29 cellular contexts compared by ENCODE assay signal in the genomic region with DNA sequence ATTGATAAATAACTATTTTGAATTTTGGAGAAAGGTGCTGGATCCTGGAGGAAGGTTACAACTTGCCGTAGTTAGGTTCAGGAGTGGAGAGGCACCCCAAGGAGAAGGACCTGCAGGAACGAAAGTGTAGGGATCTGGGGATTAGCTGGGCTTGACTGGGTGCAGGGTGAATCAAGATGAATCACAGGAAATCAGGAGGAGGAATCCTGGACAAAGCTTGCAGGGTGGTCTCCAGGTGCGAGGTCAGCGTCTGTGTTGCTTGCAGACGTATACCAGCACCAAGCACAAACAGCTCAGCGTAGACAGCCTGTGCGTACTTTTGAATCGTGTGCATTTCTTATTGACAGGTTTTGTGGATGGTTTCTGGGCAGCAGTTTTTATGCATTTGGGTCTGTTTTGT.
DNase-seq lines count a peak whose midpoint lies in the region; ATAC-seq, FAIRE-seq and TF ChIP-seq lines count a peak whose summit lies in the region.
"Had no signal": no experiment of that assay in that cellular context is flagged by ENCODE, and none has a peak within 500 bp of the region (broad histone marks: within the 10 kb centered on the region; RNA-seq: fewer than 3 reads in every experiment).

No MANE protein-coding gene starts in this region.

- TF ChIP-seq RAD21 in A549 (conservative IDR thresholded peaks at IDR 0.05 in 1 of 2, IDR thresholded peaks at IDR 0.05 in 1 of 2) = no peak

- no peak for FAIRE-seq in A549 (lab: Jason Lieb, UNC)
- FAIRE-seq: endothelial cell of umbilical vein had no signal

- no peaks in the 10 kb centered on the region for H3K9me3 Mint-ChIP-seq in activated T-helper 1 cell treated with anti-CD3 and anti-CD28 coated beads, Interleukin-12 subunit alpha, Interleukin-12 subunit beta, Interleukin-2, Interleukin-4 antibody, amounts not matched to agents 30 ng/mL and 10 ng/mL and 1 ng/mL, durations not matched to agents 14 hours and 24 hours and 36 hours
- H3K9me3 Mint-ChIP-seq: stimulated activated naive B cell treated with anti-CD40 and anti-IgM and Interleukin-4, amounts not matched to agents 10 μg/mL and 1 μg/mL and 100 μg/mL, for 72 hours had no signal

- peak overlapping the region; percentile 32 for H3K4me2 ChIP-seq in A549
- H3K4me2 ChIP-seq: BLaER1 treated with 17β-estradiol and CSF1 and Interleukin-3, amounts not matched to agents 10 nM and 100 nM had no signal

- no peak overlapping the region for H3K4me3 Mint-ChIP-seq in activated T-helper 1 cell treated with anti-CD3 and anti-CD28 coated beads, Interleukin-12 subunit alpha, Interleukin-12 subunit beta, Interleukin-2, Interleukin-4 antibody, amounts not matched to agents 30 ng/mL and 10 ng/mL and 1 ng/mL, durations not matched to agents 14 hours and 24 hours and 36 hours
- H3K4me3 Mint-ChIP-seq: stimulated activated naive B cell treated with anti-CD40 and anti-IgM and Interleukin-4, amounts not matched to agents 10 μg/mL and 1 μg/mL and 100 μg/mL, for 72 hours had no signal

- H3K4me3 ChIP-seq in A549 = no peak overlapping the region
- H3K4me3 ChIP-seq: BLaER1 treated with 17β-estradiol and CSF1 and Interleukin-3, amounts not matched to agents 10 nM and 100 nM; heart left ventricle; right atrium auricular region; suprapubic skin had no signal

- TF ChIP-seq POLR2A in A549 (IDR thresholded peaks at IDR 0.05; ENCODE audit: low read length) = no peak

- 79% methylated on average over 8 of the region's 8 CpGs for WGBS in A549 (ENCODE audit: missing lambda C conversion rate)

- no peaks in the 10 kb centered on the region for H3K27me3 Mint-ChIP-seq in activated T-helper 1 cell treated with anti-CD3 and anti-CD28 coated beads, Interleukin-12 subunit alpha, Interleukin-12 subunit beta, Interleukin-2, Interleukin-4 antibody, amounts not matched to agents 30 ng/mL and 10 ng/mL and 1 ng/mL, durations not matched to agents 14 hours and 24 hours and 36 hours (ENCODE audit: insufficient read depth)
- H3K27me3 Mint-ChIP-seq: stimulated activated naive B cell treated with anti-CD40 and anti-IgM and Interleukin-4, amounts not matched to agents 10 μg/mL and 1 μg/mL and 100 μg/mL, for 72 hours had no signal

- H3K27ac ChIP-seq in A549 = peak overlapping the region; percentile 32 to 62; a peak in 4 of 6 replicates
- H3K27ac ChIP-seq: heart left ventricle, HL-60, right atrium auricular region, suprapubic skin had no signal

- no peak for TF ChIP-seq CTCF in A549 (IDR thresholded peaks at IDR 0.05)

- DNase-seq in A549 (ENCODE audit: low read depth in 1 of 2, low spot score in 1 of 2) = peak in 1 of 2 experiments; percentile 12
- DNase-seq in HK-2 (ENCODE audit: unreplicated experiment) = peak; percentile 8
- no peak for DNase-seq in activated T-helper 1 cell treated with anti-CD3 and anti-CD28 coated beads, Interleukin-12 subunit alpha, Interleukin-12 subunit beta, Interleukin-2, Interleukin-4 antibody, amounts not matched to agents 30 ng/mL and 10 ng/mL and 1 ng/mL, durations not matched to agents 14 hours and 24 hours and 36 hours (ENCODE audit: low spot score)
- peak; percentile 73 for DNase-seq in islet precursor cell
- no peak for DNase-seq in activated CD4-positive, alpha-beta T cell treated with anti-CD3 and anti-CD28 coated beads for 4 hours
- no peak for DNase-seq in activated effector memory CD4-positive, alpha-beta T cell treated with anti-CD3 and anti-CD28 coated beads, Interleukin-2, amount 50 U/mL, for 16 hours
- no peak for DNase-seq in Right ventricle myocardium superior
- DNase-seq: activated CD4-positive, alpha-beta T cell treated with anti-CD3 and anti-CD28 coated beads, Interleukin-2, amount 50 U/mL, for 48 hours; activated CD4-positive, CD25-positive, alpha-beta regulatory T cell; activated CD8-positive, alpha-beta memory T cell treated with anti-CD3 and anti-CD28 coated beads, Interleukin-2, amount 50 U/mL, for 4 hours; activated effector memory CD4-positive, alpha-beta T cell treated with Interleukin-2 at 50 U/mL for 16 hours; COR-L47; dermis blood vessel endothelial cell; DMS79; GOT3; heart left ventricle; mesendoderm; NCI-H1092 treated with DMSO at 0.1 percent for 48 hours; NCI-H1930; NCI-H748 treated with DMSO at 0.1 percent for 48 hours; stimulated activated CD4-positive, alpha-beta T cell treated with anti-CD3 and anti-CD28 coated beads, Interleukin-2, amount 100 ng/mL, for 48 hours; stimulated activated naive B cell treated with anti-CD40 and anti-IgM and Interleukin-4, amounts not matched to agents 10 μg/mL and 1 μg/mL and 100 μg/mL, for 72 hours; T1000 had no signal

- ATAC-seq in A549 = no peak; a peak in 2 of 6 replicates
- no peak for ATAC-seq in HG03439 (IDR thresholded peaks at IDR 0.05; ENCODE audit: unreplicated experiment)
- no peak for ATAC-seq in Right ventricle myocardium superior (ENCODE audit: poor library complexity)
- ATAC-seq: heart left ventricle; stimulated activated naive B cell treated with anti-CD40 and anti-IgM and Interleukin-4, amounts not matched to agents 10 μg/mL and 1 μg/mL and 100 μg/mL, for 72 hours had no signal

- intact Hi-C loops in activated T-helper 1 cell treated with anti-CD3 and anti-CD28 coated beads, Interleukin-12 subunit alpha, Interleukin-12 subunit beta, Interleukin-2, Interleukin-4 antibody, amounts not matched to agents 30 ng/mL and 10 ng/mL and 1 ng/mL, durations not matched to agents 14 hours and 24 hours and 36 hours (cut with micrococcal nuclease) = loop anchor here (5.0 kb wide), 1 partner anchor 158 kb away; no protein-coding TSS in a partner anchor
- intact Hi-C loops in Right ventricle myocardium superior (cut with DNase I) = no loop called here

- POLR2A ChIA-PET in A549 (lab: Yijun Ruan, JAX) = no interaction called here

- peaks cover 35% of the 10 kb centered on the region for H3K4me1 ChIP-seq in A549
- H3K4me1 ChIP-seq: suprapubic skin had no signal

- TF ChIP-seq EP300 in A549 (IDR thresholded peaks at IDR 0.05) = no peak

- H3K36me3 Mint-ChIP-seq in activated T-helper 1 cell treated with anti-CD3 and anti-CD28 coated beads, Interleukin-12 subunit alpha, Interleukin-12 subunit beta, Interleukin-2, Interleukin-4 antibody, amounts not matched to agents 30 ng/mL and 10 ng/mL and 1 ng/mL, durations not matched to agents 14 hours and 24 hours and 36 hours (ENCODE audit: low read depth) = peaks cover 12% of the 10 kb centered on the region

- H3K27ac Mint-ChIP-seq in activated T-helper 1 cell treated with anti-CD3 and anti-CD28 coated beads, Interleukin-12 subunit alpha, Interleukin-12 subunit beta, Interleukin-2, Interleukin-4 antibody, amounts not matched to agents 30 ng/mL and 10 ng/mL and 1 ng/mL, durations not matched to agents 14 hours and 24 hours and 36 hours = peak overlapping the region; percentile 29

- H3K4me1 Mint-ChIP-seq in activated T-helper 1 cell treated with anti-CD3 and anti-CD28 coated beads, Interleukin-12 subunit alpha, Interleukin-12 subunit beta, Interleukin-2, Interleukin-4 antibody, amounts not matched to agents 30 ng/mL and 10 ng/mL and 1 ng/mL, durations not matched to agents 14 hours and 24 hours and 36 hours (ENCODE audit: low read depth) = peaks cover 28% of the 10 kb centered on the region

- H3K9me3 ChIP-seq in A549 = no peaks in the 10 kb centered on the region
- H3K9me3 ChIP-seq: BLaER1 treated with 17β-estradiol and CSF1 and Interleukin-3, amounts not matched to agents 10 nM and 100 nM; heart left ventricle; right atrium auricular region; suprapubic skin had no signal

- CTCF ChIA-PET in A549 (lab: Yijun Ruan, JAX) = interaction anchor here (0.8 to 5.5 kb wide), 7 partner anchors 10 to 382 kb away, joined by 3 to 37 read pairs (median 3); no protein-coding TSS in a partner anchor

TF ChIP-seq in A549, 52 proteins besides CTCF, POLR2A, EP300 and RAD21:
- no peak for TF ChIP-seq ZFP36 (IDR thresholded peaks at IDR 0.05; ENCODE audit: borderline replicate concordance, partially characterized antibody)
- TF ChIP-seq TFCP2L1 (CRISPR knock-in tag; IDR thresholded peaks at IDR 0.05) = no peak
- TF ChIP-seq SREBF2 (IDR thresholded peaks at IDR 0.05) = no peak
- no peak for TF ChIP-seq KDM1A (IDR thresholded peaks at IDR 0.05; ENCODE audit: low read depth)
- TF ChIP-seq CHD2 (IDR thresholded peaks at IDR 0.05; ENCODE audit: low read length, partially characterized antibody) = no peak
- no peak for TF ChIP-seq MYC (IDR thresholded peaks at IDR 0.05; ENCODE audit: borderline replicate concordance, low read length)
- no peak for TF ChIP-seq RNF2 (IDR thresholded peaks at IDR 0.05; ENCODE audit: borderline replicate concordance, low read depth)
- no peak for TF ChIP-seq HOXB13 (CRISPR knock-in tag; IDR thresholded peaks at IDR 0.05; ENCODE audit: low read depth)
- TF ChIP-seq SMC3 (IDR thresholded peaks at IDR 0.05) = no peak
- TF ChIP-seq NFE2L2 (conservative IDR thresholded peaks at IDR 0.05; ENCODE audit: low read length) = no peak
- no peak for TF ChIP-seq NR3C1 (IDR thresholded peaks at IDR 0.05)
- TF ChIP-seq, protein P1, sequence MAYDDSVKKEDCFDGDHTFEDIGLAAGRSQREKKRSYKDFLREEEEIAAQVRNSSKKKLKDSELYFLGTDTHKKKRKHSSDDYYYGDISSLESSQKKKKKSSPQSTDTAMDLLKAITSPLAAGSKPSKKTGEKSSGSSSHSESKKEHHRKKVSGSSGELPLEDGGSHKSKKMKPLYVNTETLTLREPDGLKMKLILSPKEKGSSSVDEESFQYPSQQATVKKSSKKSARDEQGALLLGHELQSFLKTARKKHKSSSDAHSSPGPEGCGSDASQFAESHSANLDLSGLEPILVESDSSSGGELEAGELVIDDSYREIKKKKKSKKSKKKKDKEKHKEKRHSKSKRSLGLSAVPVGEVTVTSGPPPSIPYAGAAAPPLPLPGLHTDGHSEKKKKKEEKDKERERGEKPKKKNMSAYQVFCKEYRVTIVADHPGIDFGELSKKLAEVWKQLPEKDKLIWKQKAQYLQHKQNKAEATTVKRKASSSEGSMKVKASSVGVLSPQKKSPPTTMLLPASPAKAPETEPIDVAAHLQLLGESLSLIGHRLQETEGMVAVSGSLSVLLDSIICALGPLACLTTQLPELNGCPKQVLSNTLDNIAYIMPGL (CRISPR knock-in tag; IDR thresholded peaks at IDR 0.05; ENCODE audit: borderline replicate concordance) = no peak
- no peak for TF ChIP-seq ESRRA (IDR thresholded peaks at IDR 0.05; ENCODE audit: borderline replicate concordance, low read length)
- TF ChIP-seq PHF8 (IDR thresholded peaks at IDR 0.05; ENCODE audit: borderline replicate concordance, low read depth) = no peak
- no peak for TF ChIP-seq FOSB (CRISPR knock-in tag; IDR thresholded peaks at IDR 0.05)
- no peak for TF ChIP-seq FOSL2 (IDR thresholded peaks at IDR 0.05)
- no peak for TF ChIP-seq FOSL2 (CRISPR knock-in tag; IDR thresholded peaks at IDR 0.05)
- no peak for TF ChIP-seq HEYL (CRISPR knock-in tag; IDR thresholded peaks at IDR 0.05)
- TF ChIP-seq ZC3H11A (IDR thresholded peaks at IDR 0.05) = no peak
- no peak for TF ChIP-seq NPAS2 (CRISPR knock-in tag; IDR thresholded peaks at IDR 0.05; ENCODE audit: borderline replicate concordance)
- TF ChIP-seq KDM5A (IDR thresholded peaks at IDR 0.05) = no peak

Comparison
In these comparisons a context has a peak if more than half of its experiments do, and no peak if none do; other contexts are left out.
1. DNase-seq: peak in HK-2 (single experiment) and islet precursor cell (single experiment); none in activated T-helper 1 cell treated with anti-CD3 and anti-CD28 coated beads, Interleukin-12 subunit alpha, Interleukin-12 subunit beta, Interleukin-2, Interleukin-4 antibody, amounts not matched to agents 30 ng/mL and 10 ng/mL and 1 ng/mL, durations not matched to agents 14 hours and 24 hours and 36 hours (single experiment), activated CD4-positive, alpha-beta T cell treated with anti-CD3 and anti-CD28 coated beads for 4 hours (0 of 2), activated effector memory CD4-positive, alpha-beta T cell treated with anti-CD3 and anti-CD28 coated beads, Interleukin-2, amount 50 U/mL, for 16 hours (single experiment) and Right ventricle myocardium superior (single experiment).